10 cellular contexts compared by ENCODE assay signal in the genomic region with DNA sequence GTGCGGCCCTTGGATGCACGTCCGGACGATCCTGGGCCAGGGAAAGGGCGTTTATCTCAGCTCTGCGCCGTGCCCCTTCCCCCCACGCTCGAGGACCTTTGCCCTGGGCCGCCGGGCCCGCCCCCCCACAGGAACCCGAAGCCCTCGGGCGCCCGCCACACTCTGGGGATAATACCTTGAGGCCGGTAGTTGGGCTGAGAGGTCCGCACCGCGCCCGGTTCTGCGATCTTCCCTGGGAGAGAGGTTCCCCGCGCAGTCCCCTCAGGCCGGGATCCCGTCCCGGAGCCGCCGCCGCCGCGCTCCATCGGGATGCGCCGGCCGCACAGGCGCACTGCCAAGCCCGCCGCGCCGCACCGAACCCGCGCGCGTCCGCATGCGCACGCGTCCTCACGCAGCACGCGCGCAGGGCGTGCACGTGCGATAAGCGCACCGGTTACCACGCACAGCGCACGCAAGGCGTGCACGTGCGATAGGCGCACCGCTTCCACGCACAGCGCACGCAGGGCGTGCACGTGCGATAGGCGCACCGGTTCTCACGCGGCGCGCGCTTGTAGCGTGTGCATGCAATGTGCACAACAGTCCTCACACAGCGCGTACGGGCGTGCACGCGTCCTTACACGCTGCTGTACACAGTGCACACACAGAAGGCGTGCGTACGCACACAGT. TPM values are rescaled to one million over a fixed set of nuclear protein-coding genes. Genes with fewer than 3 reads are reported as not detected.
DNase-seq lines count a peak whose midpoint lies in the region; ATAC-seq and TF ChIP-seq lines count a peak whose summit lies in the region.
"Had no signal": no experiment of that assay in that cellular context is flagged by ENCODE, and none has a peak within 500 bp of the region (broad histone marks: within the 10 kb centered on the region; RNA-seq: fewer than 3 reads in every experiment).

A gene (minus strand): TSS at position 333 of the 666 bp plus-strand sequence. CDS start 28 bp downstream, at position 305.

- no peak for TF ChIP-seq POLR2A in transverse colon (IDR thresholded peaks at IDR 0.05)

- 72% methylated on average over 91 of the region's 91 CpGs; no CpG with 5 or more reads in 1 of the 2 donors for WGBS in transverse colon (ENCODE audit: low coverage in 1 of 2), 2 donors

- no peak within 1 kb of the TSS for H3K27ac Mint-ChIP-seq in memory B cell
- H3K27ac Mint-ChIP-seq: CD8-positive, alpha-beta memory T cell had no signal

- intact Hi-C loops in transverse colon (cut with DNase I; ENCODE audit: low total_unique reads): no loop called here

- H3K9me3 ChIP-seq in transverse colon: no peaks in the 10 kb centered on the region

- in situ Hi-C loops in transverse colon (cut with MboI; ENCODE audit: low pct_ligation_motif_present in 1 of 4, low pct_unique_long_range_greater_than_20kb in 1 of 4, low sequenced_read_pairs in 3 of 4): loop anchor here in 1 of 4 donors (25.0 kb wide), 1 partner anchor 204 kb away; no protein-coding TSS in a partner anchor

- no peak for DNase-seq in activated T-cell treated with anti-CD3 and anti-CD28 coated beads, Interleukin-2, amount 50 U/mL, for 4 hours
- no peak for DNase-seq in activated T-cell treated with anti-CD3 and anti-CD28 coated beads, Interleukin-2, amount 50 U/mL, for 1 hour
- peak; percentile 33 for DNase-seq in cerebellum (ENCODE audit: low spot score)
- DNase-seq in memory B cell (ENCODE audit: low spot score in 2 of 2): no peak
- DNase-seq in transverse colon: no peak
- DNase-seq in kidney tubule cell (ENCODE audit: low spot score): no peak
- no peak for DNase-seq in activated CD4-positive, alpha-beta T cell treated with anti-CD3 and anti-CD28 coated beads for 48 hours
- DNase-seq in SHP77 treated with DMSO at 0.1 percent for 48 hours (lab: John Stamatoyannopoulos, UW): no peak
- DNase-seq: CD8-positive, alpha-beta memory T cell; GOT3 had no signal

- H3K27ac ChIP-seq in transverse colon: no peak within 1 kb of the TSS

- peaks cover 17% of the 10 kb centered on the region for H3K27me3 ChIP-seq in transverse colon

- peaks cover 0 to 12% (median 4%) of the 10 kb centered on the region in 4 donors for H3K4me1 ChIP-seq in transverse colon

- no peaks in the 10 kb centered on the region for H3K9me3 Mint-ChIP-seq in activated T-cell treated with anti-CD3 and anti-CD28 coated beads, Interleukin-2, amount 50 U/mL, for 4 hours
- H3K9me3 Mint-ChIP-seq in memory B cell: no peaks in the 10 kb centered on the region
- H3K9me3 Mint-ChIP-seq: CD8-positive, alpha-beta memory T cell had no signal

- peak; percentile 42 to 53 for ATAC-seq in activated T-cell treated with anti-CD3 and anti-CD28 coated beads, Interleukin-2, amount 50 U/mL, for 4 hours
- no peak for ATAC-seq in memory B cell (ENCODE audit: low read depth)

- TF ChIP-seq CTCF in transverse colon (IDR thresholded peaks at IDR 0.05): no peak

- peaks cover 15% of the 10 kb centered on the region for H3K27me3 Mint-ChIP-seq in activated T-cell treated with anti-CD3 and anti-CD28 coated beads, Interleukin-2, amount 50 U/mL, for 4 hours (ENCODE audit: low read depth)
- H3K27me3 Mint-ChIP-seq in memory B cell: peaks cover 12% of the 10 kb centered on the region

- H3K4me3 ChIP-seq in transverse colon: peak within 1 kb of the TSS in 3 of 4 donors; percentile 15 to 42 (median 27)

- H3K4me3 Mint-ChIP-seq in activated T-cell treated with anti-CD3 and anti-CD28 coated beads, Interleukin-2, amount 50 U/mL, for 4 hours: no peak within 1 kb of the TSS
- peak within 1 kb of the TSS; percentile 34 for H3K4me3 Mint-ChIP-seq in memory B cell
- H3K4me3 Mint-ChIP-seq: CD8-positive, alpha-beta memory T cell had no signal

- peaks cover 6% of the 10 kb centered on the region for H3K4me1 Mint-ChIP-seq in activated T-cell treated with anti-CD3 and anti-CD28 coated beads, Interleukin-2, amount 50 U/mL, for 4 hours (ENCODE audit: low read depth)
- no peaks in the 10 kb centered on the region for H3K4me1 Mint-ChIP-seq in memory B cell

- H3K36me3 ChIP-seq in transverse colon: no peaks in the 10 kb centered on the region

- no peak for TF ChIP-seq EP300 in transverse colon (IDR thresholded peaks at IDR 0.05; ENCODE audit: low read depth)

- H3K36me3 Mint-ChIP-seq in activated T-cell treated with anti-CD3 and anti-CD28 coated beads, Interleukin-2, amount 50 U/mL, for 4 hours (ENCODE audit: insufficient read depth): no peaks in the 10 kb centered on the region
- no peaks in the 10 kb centered on the region for H3K36me3 Mint-ChIP-seq in memory B cell

RNA-seq across cellular contexts. Expression of the gene that starts here (rescaled TPM):
- 1 to 10 TPM in 1 of 3 donors, under 1 TPM in 2; 0.57 to 2.0 (median 0.66) TPM for total RNA-seq in activated T-cell treated with anti-CD3 and anti-CD28 coated beads, Interleukin-2, amount 50 U/mL, for 4 hours
- total RNA-seq in cerebellum (9.9 TPM), transverse colon (1 to 10 TPM in 3 of 4 donors, not detected in 1; 2.1 to 4.4 (median 2.2) TPM)
